Comparison of ENCODE assay signal across 8 cellular contexts in the genomic region with DNA sequence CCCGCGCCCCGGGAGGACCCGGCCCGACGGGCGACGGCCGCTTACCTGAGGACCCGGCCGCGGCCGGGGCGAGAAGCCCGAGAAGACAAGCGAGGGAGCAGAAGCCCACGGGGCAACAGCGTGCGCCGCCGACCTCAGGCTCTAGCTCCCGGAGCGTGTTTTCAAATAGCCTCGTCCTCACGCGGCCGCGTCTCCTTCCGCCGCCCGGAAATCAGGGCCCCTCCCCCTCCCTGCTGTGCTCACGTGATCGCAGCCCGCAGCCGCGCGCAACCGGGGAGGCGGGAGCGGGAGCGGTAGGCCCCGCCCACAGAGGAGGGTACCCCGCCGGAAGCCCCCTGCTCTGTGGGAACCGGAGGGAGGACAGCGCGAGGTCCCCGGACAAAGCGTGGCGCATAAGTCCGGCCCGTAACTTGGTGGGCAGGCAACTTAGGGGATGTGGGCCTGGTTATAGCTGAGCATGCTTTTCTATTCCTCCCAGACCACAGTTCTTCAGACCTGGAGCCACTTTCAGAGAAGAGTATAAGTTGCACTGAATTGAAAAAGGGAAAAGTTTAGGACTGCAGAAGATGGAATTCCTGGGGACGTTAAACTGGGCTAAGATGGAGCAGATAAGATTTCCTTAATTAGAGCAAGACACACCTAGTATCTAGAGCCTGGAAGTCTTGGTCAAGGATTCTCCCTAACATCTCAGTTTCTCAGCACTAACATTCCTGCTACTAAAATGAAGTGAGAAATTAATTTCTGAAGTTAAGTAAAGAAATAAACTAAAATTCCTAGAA. TPM values are rescaled to one million over a fixed set of nuclear protein-coding genes. Genes with fewer than 3 reads are reported as not detected.
DNase-seq lines count a peak whose midpoint lies in the region; ATAC-seq and TF ChIP-seq lines count a peak whose summit lies in the region.

A gene (minus strand): TSS at position 216 of the 779 bp plus-strand sequence. CDS start 3,579 bp downstream, outside the sequence.

- H3K4me2 ChIP-seq in smooth muscle cell, result peak within 1 kb of the TSS; percentile 90

- H3K4me3 ChIP-seq in WI38 (ENCODE audit: low read depth, low read length) (peak within 1 kb of the TSS; percentile 96), cardiac fibroblast (replicated peaks in 1 of 2; ENCODE audit: low read depth in 2 of 2, low read length in 2 of 2) (peak within 1 kb of the TSS; percentile 83 to 90), smooth muscle cell (peak within 1 kb of the TSS; percentile 73)

- under 1% methylated on average over 48 of the region's 53 CpGs for WGBS in smooth muscle cell (ENCODE audit: low lambda C conversion rate)

- peak within 1 kb of the TSS; percentile 86 for H3K9ac ChIP-seq in smooth muscle cell (ENCODE audit: low read depth)

- no peaks in the 10 kb centered on the region for H3K27me3 ChIP-seq in smooth muscle cell (ENCODE audit: low read depth)

- ATAC-seq in GM18870 (IDR thresholded peaks at IDR 0.05; ENCODE audit: unreplicated experiment), result peak; percentile 59
- peak; percentile 79 for ATAC-seq in HG03135 (IDR thresholded peaks at IDR 0.05; ENCODE audit: unreplicated experiment)

- no peaks in the 10 kb centered on the region for H3F3A ChIP-seq in smooth muscle cell (ENCODE audit: low read depth)

- DNase-seq in ACHN, result peak; percentile 79
- peak; percentile 92 for DNase-seq in NCI-H2227 (lab: John Stamatoyannopoulos, UW; ENCODE audit: unreplicated experiment)
- DNase-seq in cardiac fibroblast (ENCODE audit: low read depth in 2 of 2), result peak; percentile 83 to 89
- peak; percentile 99 for DNase-seq in iPS-NIHi7 (ENCODE audit: extremely low spot score)
- peak; percentile 70 for DNase-seq in smooth muscle cell (lab: John Stamatoyannopoulos, UW; ENCODE audit: unreplicated experiment)

- H3K36me3 ChIP-seq in smooth muscle cell (ENCODE audit: low read depth), result no peaks in the 10 kb centered on the region

- TF ChIP-seq CTCF in WI38 (IDR thresholded peaks at IDR 0.05; ENCODE audit: low read depth, low read length) (no peak), cardiac fibroblast (IDR thresholded peaks at IDR 0.05; ENCODE audit: low read depth, low read length) (no peak), smooth muscle cell (IDR thresholded peaks at IDR 0.05; ENCODE audit: borderline replicate concordance, insufficient read depth, poor library complexity, severe bottlenecking) (no peak)

- H3K9me3 ChIP-seq in smooth muscle cell (replicated peaks; ENCODE audit: low read depth), result no peaks in the 10 kb centered on the region

- in situ Hi-C loops in ACHN (cut with HindIII; ENCODE audit: low pct_ligation_motif_present, low pct_unique_long_range_greater_than_20kb, low sequenced_read_pairs), result no loop called here

- peaks cover 46% of the 10 kb centered on the region for H3K79me2 ChIP-seq in smooth muscle cell (ENCODE audit: low read depth)

- peak within 1 kb of the TSS; percentile 74 for H3K27ac ChIP-seq in smooth muscle cell (ENCODE audit: low read depth)

- peaks cover 22% of the 10 kb centered on the region for H4K20me1 ChIP-seq in smooth muscle cell (ENCODE audit: low read depth)

- H3K4me1 ChIP-seq in smooth muscle cell (ENCODE audit: low read depth), result peaks cover 27% of the 10 kb centered on the region

- peak within 1 kb of the TSS; percentile 89 for H2AFZ ChIP-seq in smooth muscle cell (ENCODE audit: low read depth)

RNA-seq across cellular contexts. Expression of the gene that starts here (rescaled TPM):
- 29.2 and 30.5 TPM in 2 replicates for total RNA-seq in smooth muscle cell
- 13.5 and 16.3 TPM in 2 replicates for polyA plus RNA-seq in smooth muscle cell

Comparison
In these comparisons a context has a peak if more than half of its experiments do, and no peak if none do; other contexts are left out.
1. Peak in every context shown above with its lines: DNase-seq, ATAC-seq, H3K4me3 ChIP-seq and H3K27ac ChIP-seq.